1 cellular context compared by ENCODE assay signal in genomic region chr11:85809191-85809590, GRCh38.
A peak's percentile ranks its signal among the peaks of the same experiment; 100 is the strongest.
TF ChIP-seq lines count a peak whose summit lies in the region.

No MANE protein-coding gene starts in this region.

TF ChIP-seq in K562, 482 proteins besides CTCF, POLR2A, EP300 and RAD21 (continued from another document):
- TF ChIP-seq E4F1 (CRISPR knock-in tag; IDR thresholded peaks at IDR 0.05; ENCODE audit: borderline replicate concordance) = no peak
- TF ChIP-seq HLTF (IDR thresholded peaks at IDR 0.05) = no peak
- no peak for TF ChIP-seq CHCHD3 (CRISPR knock-in tag; IDR thresholded peaks at IDR 0.05)
- no peak for TF ChIP-seq PTRF (tag; IDR thresholded peaks at IDR 0.05)
- peak; percentile 62 for TF ChIP-seq EGR1 (conservative IDR thresholded peaks at IDR 0.05)
- peak; percentile 15; the same call in 1 of the 2 replicates for TF ChIP-seq TCF3 (CRISPR knock-in tag; IDR thresholded peaks at IDR 0.05)
